In genomic region chr10:5527332-5528200, GRCh38 we compare ENCODE assay signal across 21 cellular contexts. TPM values are rescaled to one million over a fixed set of nuclear protein-coding genes. Genes with fewer than 3 reads are reported as not detected.
A peak's percentile ranks its signal among the peaks of the same experiment; 100 is the strongest.
DNase-seq lines count a peak whose midpoint lies in the region; ATAC-seq lines count a peak whose summit lies in the region.
"Had no signal": no experiment of that assay in that cellular context is flagged by ENCODE, and none has a peak within 500 bp of the region (broad histone marks: within the 10 kb centered on the region; RNA-seq: fewer than 3 reads in every experiment).

No MANE protein-coding gene starts in this region.

- H2AFZ ChIP-seq in GM23248 = no peak overlapping the region

- ATAC-seq in esophagus mucosa (peak; percentile 18), HG02840 (IDR thresholded peaks at IDR 0.05; ENCODE audit: low FRiP score, unreplicated experiment) (no peak), HG03521 (IDR thresholded peaks at IDR 0.05; ENCODE audit: unreplicated experiment) (no peak)
- ATAC-seq: A549 had no signal

- 71 to 75% methylated on average over 10 of the region's 10 CpGs for WGBS in GM23248 (ENCODE audit: low coverage in 1 of 2, low lambda C conversion rate in 2 of 2, missing lambda C conversion rate in 2 of 2), 2 experiments

- H3K4me1 ChIP-seq in GM23248 (ENCODE audit: insufficient read depth) = no peaks in the 10 kb centered on the region
- H3K4me1 ChIP-seq: A549, SJSA1, testis had no signal

- no peaks in the 10 kb centered on the region for H3K36me3 ChIP-seq in GM23248 (ENCODE audit: low read depth)
- H3K36me3 ChIP-seq: ascending aorta, SJSA1 had no signal

- no peaks in the 10 kb centered on the region for H3K79me2 ChIP-seq in GM23248 (ENCODE audit: insufficient read depth)

- H3K4me3 ChIP-seq in GM23248 = no peak overlapping the region
- H3K4me3 ChIP-seq: A549, ascending aorta, SJSA1, testis had no signal

- no peaks in the 10 kb centered on the region for H3K9me2 ChIP-seq in GM23248 (ENCODE audit: insufficient read depth)

- H3K9me3 ChIP-seq in GM23248 (ENCODE audit: low read depth) = no peaks in the 10 kb centered on the region
- H3K9me3 ChIP-seq: A549, ascending aorta, SJSA1, testis had no signal

- H3K27me3 ChIP-seq in GM23248 (replicated peaks; ENCODE audit: insufficient read depth) = no peaks in the 10 kb centered on the region
- H3K27me3 ChIP-seq: ascending aorta, SJSA1, testis had no signal

- no peak overlapping the region for H3K4me2 ChIP-seq in GM23248 (ENCODE audit: unreplicated experiment)
- H3K4me2 ChIP-seq: A549 had no signal

- no peaks in the 10 kb centered on the region for H3F3A ChIP-seq in GM23248 (ENCODE audit: insufficient read depth)

- peak; percentile 24 for DNase-seq in NCI-H748 (lab: John Stamatoyannopoulos, UW; ENCODE audit: unreplicated experiment)
- DNase-seq in NCI-H748 treated with DMSO at 0.1 percent for 48 hours (lab: John Stamatoyannopoulos, UW) = no peak
- peak; percentile 21 for DNase-seq in NCI-H2107 (lab: John Stamatoyannopoulos, UW)
- peak; percentile 45 for DNase-seq in putamen (ENCODE audit: low spot score)
- DNase-seq in GM23248 = no peak
- DNase-seq: activated CD4-positive, alpha-beta T cell treated with anti-CD3 and anti-CD28 coated beads, Interleukin-2, amount 50 U/mL, for 48 hours; activated gamma-delta T cell treated with Interleukin-2 at 50 U/mL for 16 hours; CD8-positive, alpha-beta memory T cell; cortex of kidney; GF-D8; hippocampal formation; NCI-H187 treated with DMSO at 0.1 percent for 48 hours; testis had no signal

- in situ Hi-C loops in GM23248 (cut with MboI) = no loop called here

- no peak overlapping the region for H3K27ac ChIP-seq in GM23248
- H3K27ac ChIP-seq: A549, ascending aorta, SJSA1, testis had no signal

- no peaks in the 10 kb centered on the region for H4K20me1 ChIP-seq in GM23248 (ENCODE audit: insufficient read depth)

- H3K9ac ChIP-seq in GM23248 = no peak overlapping the region

RNA-seq across cellular contexts. Expression of gene CALML3, which starts 2.8 kb away (rescaled TPM):
- 501 TPM for total RNA-seq in esophagus mucosa
- total RNA-seq in GM23248 (2014; rRNA removed; shearing (Covaris generic)) = not detected in 2 replicates
- not detected in 2 replicates for polyA plus RNA-seq in GM23248 (2016; fragmentation: Nextera tagmentation; extraction: Ambion mirVana)
- total RNA-seq: ascending aorta; CD8-positive, alpha-beta memory T cell; LHCN-M2; pulmonary artery endothelial cell; SJSA1 had no signal
- polyA plus RNA-seq: A549; CD8-positive, alpha-beta memory T cell had no signal

RNA-seq across cellular contexts. Expression of gene CALML5, which starts 28.2 kb away (rescaled TPM):
- total RNA-seq in esophagus mucosa = 16.6 TPM
- not detected in 2 replicates for total RNA-seq in GM23248 (2014; rRNA removed; shearing (Covaris generic))
- polyA plus RNA-seq in GM23248 (2016; fragmentation: Nextera tagmentation; extraction: Ambion mirVana) = not detected in 2 replicates
- total RNA-seq: ascending aorta; CD8-positive, alpha-beta memory T cell; LHCN-M2; pulmonary artery endothelial cell; SJSA1 had no signal
- polyA plus RNA-seq: A549; CD8-positive, alpha-beta memory T cell had no signal

Comparison
In these comparisons a context has a peak if more than half of its experiments do, and no peak if none do; other contexts are left out.
1. DNase-seq: peak in NCI-H748 (single experiment), NCI-H2107 (single experiment) and putamen (single experiment); none in NCI-H748 treated with DMSO at 0.1 percent for 48 hours (single experiment) and GM23248 (single experiment).
2. RNA of gene CALML3, which starts 2.8 kb away (total RNA-seq): 501 TPM in esophagus mucosa (single experiment); not detected in GM23248; every median in the first group is over 100 times any median in the second.
3. RNA of gene CALML5, which starts 28.2 kb away (total RNA-seq): 16.6 TPM in esophagus mucosa (single experiment); not detected in GM23248; every median in the first group is over 10 times any median in the second.